Comparison of ENCODE assay signal across 8 cellular contexts in genomic region chr7:116591202-116592040, GRCh38.
DNase-seq lines count a peak whose midpoint lies in the region; ATAC-seq and TF ChIP-seq lines count a peak whose summit lies in the region.

No MANE protein-coding gene starts in this region.

- H3K4me3 ChIP-seq in cardiac muscle cell (no peak overlapping the region), mammary epithelial cell (replicated peaks in 1 of 3; ENCODE audit: insufficient read depth in 1 of 3, low read depth in 2 of 3, low read length in 3 of 3) (peak overlapping the region in 2 of 3 experiments; percentile 3 to 19)

- no peak overlapping the region for H3K27ac ChIP-seq in cardiac muscle cell
- H3K27ac ChIP-seq in mammary epithelial cell (ENCODE audit: insufficient read depth, low read depth, low read length) = no peak overlapping the region

- no peak overlapping the region for H3K27ac Mint-ChIP-seq in activated T-cell treated with anti-CD3 and anti-CD28 coated beads, Interleukin-2, amount 50 U/mL, for 72 hours

- H3K36me3 ChIP-seq in cardiac muscle cell (no peaks in the 10 kb centered on the region), mammary epithelial cell (ENCODE audit: insufficient read depth, low read length) (no peaks in the 10 kb centered on the region)

- DNase-seq in cardiac muscle cell (ENCODE audit: low read depth in 1 of 2, low spot score in 1 of 2) = peak; percentile 30 to 36
- DNase-seq in cardiac septum (ENCODE audit: low spot score) = no peak
- DNase-seq in NCI-H2227 (lab: John Stamatoyannopoulos, UW; ENCODE audit: unreplicated experiment) = peak; percentile 17
- peak; percentile 36 for DNase-seq in mammary epithelial cell
- peak; percentile 59 for DNase-seq in myocyte (ENCODE audit: low read depth)
- DNase-seq in activated T-cell treated with anti-CD3 and anti-CD28 coated beads, Interleukin-2, amount 50 U/mL, for 72 hours = no peak
- DNase-seq in T-helper 1 cell = no peak
- no peak for DNase-seq in epidermal melanocyte (ENCODE audit: insufficient read length, low spot score)

- CTCF ChIA-PET in mammary epithelial cell (lab: Charles Lee; ENCODE audit: low non-redundant PET) = interaction anchor here (0.5 to 1.0 kb wide), 9 partner anchors 12 to 1370 kb away, joined by 3 to 4 read pairs (median 3); partner anchors contain the start of gene MET

- no peaks in the 10 kb centered on the region for H3K9me3 ChIP-seq in cardiac muscle cell (ENCODE audit: low read depth)
- H3K9me3 ChIP-seq in mammary epithelial cell (replicated peaks; ENCODE audit: insufficient read depth, low read length) = no peaks in the 10 kb centered on the region

- no peaks in the 10 kb centered on the region for H4K20me1 ChIP-seq in mammary epithelial cell (ENCODE audit: insufficient read depth, low read length)

- peak overlapping the region; percentile 16 for H3K9ac ChIP-seq in mammary epithelial cell (ENCODE audit: insufficient read depth, low read length)

- no peaks in the 10 kb centered on the region for H3K9me3 Mint-ChIP-seq in activated T-cell treated with anti-CD3 and anti-CD28 coated beads, Interleukin-2, amount 50 U/mL, for 72 hours

- peaks cover 26% of the 10 kb centered on the region for H3K4me1 Mint-ChIP-seq in activated T-cell treated with anti-CD3 and anti-CD28 coated beads, Interleukin-2, amount 50 U/mL, for 72 hours (ENCODE audit: low read depth)

- peak overlapping the region; percentile 78 for H2AFZ ChIP-seq in mammary epithelial cell (ENCODE audit: low read depth, low read length)

- dilution Hi-C loops in mammary epithelial cell (cut with HindIII; ENCODE audit: low sequenced_read_pairs) = no loop called here

- H3K4me1 ChIP-seq in cardiac muscle cell (ENCODE audit: low read depth) = peaks cover 10% of the 10 kb centered on the region
- H3K4me1 ChIP-seq in mammary epithelial cell (ENCODE audit: insufficient read depth, low read length) = peaks cover 16% of the 10 kb centered on the region

- WGBS in mammary epithelial cell (ENCODE audit: low coverage, missing lambda C conversion rate) = 38% methylated on average over 9 of the region's 9 CpGs

- no peaks in the 10 kb centered on the region for H3K36me3 Mint-ChIP-seq in activated T-cell treated with anti-CD3 and anti-CD28 coated beads, Interleukin-2, amount 50 U/mL, for 72 hours (ENCODE audit: insufficient read depth in 2 of 2)

- in situ Hi-C loops in mammary epithelial cell (cut with MboI; ENCODE audit: low sequenced_read_pairs in 2 of 2) = loop anchor here (5.0 kb wide), 3 partner anchors 81 to 216 kb away; partner anchors contain the start of gene MET (in 1 of the 2)

- peak overlapping the region; percentile 39 for H3K4me2 ChIP-seq in mammary epithelial cell (ENCODE audit: insufficient read depth, low read depth, low read length)

- BruUV-seq in mammary epithelial cell (replicated peaks; lab: Mats Ljungman, UMichigan) = no TSS peak

- ATAC-seq in activated T-cell treated with anti-CD3 and anti-CD28 coated beads, Interleukin-2, amount 50 U/mL, for 72 hours (replicated peaks in 1 of 2) = no peak

- peak overlapping the region in 1 of 2 donors; percentile 60 for H3K4me3 Mint-ChIP-seq in activated T-cell treated with anti-CD3 and anti-CD28 coated beads, Interleukin-2, amount 50 U/mL, for 72 hours

- H3K79me2 ChIP-seq in mammary epithelial cell (ENCODE audit: insufficient read depth, low read length) = no peaks in the 10 kb centered on the region

- H3K27me3 ChIP-seq in cardiac muscle cell = no peaks in the 10 kb centered on the region
- no peaks in the 10 kb centered on the region for H3K27me3 ChIP-seq in mammary epithelial cell (ENCODE audit: insufficient read depth, low read length)

- H3K27me3 Mint-ChIP-seq in activated T-cell treated with anti-CD3 and anti-CD28 coated beads, Interleukin-2, amount 50 U/mL, for 72 hours (ENCODE audit: low read depth) = peaks cover 42% of the 10 kb centered on the region

- intact Hi-C loops in cardiac septum (cut with DNase I) (loop anchor here (1.0 to 5.0 kb wide), 3 partner anchors 81 to 411 kb away; partner anchors contain the start of gene MET), mammary epithelial cell (cut with micrococcal nuclease) (loop anchor here (1.0 to 5.0 kb wide), 3 partner anchors 81 to 218 kb away; partner anchors contain the start of gene MET)

- TF ChIP-seq CTCF in cardiac muscle cell (IDR thresholded peaks at IDR 0.05; ENCODE audit: low read depth, low read length) (peak; percentile 57), mammary epithelial cell (conservative IDR thresholded peaks at IDR 0.05 in 1 of 2, IDR thresholded peaks at IDR 0.05 in 1 of 2; ENCODE audit: extremely low read depth in 1 of 2, insufficient read depth in 1 of 2, low read depth in 1 of 2, low read length in 2 of 2) (peak; percentile 56 to 74)

Comparison
In these comparisons a context has a peak if more than half of its experiments do, and no peak if none do; other contexts are left out.
1. DNase-seq: peak in cardiac muscle cell (2 of 2), NCI-H2227 (single experiment), mammary epithelial cell (single experiment) and myocyte (single experiment); none in cardiac septum (single experiment), activated T-cell treated with anti-CD3 and anti-CD28 coated beads, Interleukin-2, amount 50 U/mL, for 72 hours (0 of 2), T-helper 1 cell (0 of 5) and epidermal melanocyte (single experiment).